ENCODE assay signal across 9 cellular contexts in genomic region chr10:104297697-104298660, GRCh38. TPM values are rescaled to one million over a fixed set of nuclear protein-coding genes. Genes with fewer than 3 reads are reported as not detected.
DNase-seq lines count a peak whose midpoint lies in the region; TF ChIP-seq lines count a peak whose summit lies in the region.
"Had no signal": no experiment of that assay in that cellular context is flagged by ENCODE, and none has a peak within 500 bp of the region (broad histone marks: within the 10 kb centered on the region; RNA-seq: fewer than 3 reads in every experiment).

No MANE protein-coding gene starts in this region.

- H3K9me3 ChIP-seq in neural progenitor cell (ENCODE audit: low read depth), result no peaks in the 10 kb centered on the region

- no peaks in the 10 kb centered on the region for H3K27me3 ChIP-seq in neural progenitor cell

- no peaks in the 10 kb centered on the region for H4K20me1 ChIP-seq in neural progenitor cell (ENCODE audit: low read depth)

- no peak overlapping the region for H3K9ac ChIP-seq in neural progenitor cell

- no peak overlapping the region for H3K27ac ChIP-seq in neural progenitor cell
- H3K27ac ChIP-seq: HL-60 had no signal

- H3K27me3 Mint-ChIP-seq in neural progenitor cell (ENCODE audit: insufficient read depth, low read depth), result peaks cover 4% of the 10 kb centered on the region

- TF ChIP-seq CTCF in GM12873 (IDR thresholded peaks at IDR 0.05; ENCODE audit: insufficient read depth, low read depth, low read length, missing control alignments), result peak; percentile 56
- peak; percentile 87 for TF ChIP-seq CTCF in choroid plexus epithelial cell (conservative IDR thresholded peaks at IDR 0.05; ENCODE audit: low read depth, low read length)
- TF ChIP-seq CTCF in neural progenitor cell (IDR thresholded peaks at IDR 0.05), result peak; percentile 79

- peaks cover 27% of the 10 kb centered on the region for H3K4me1 Mint-ChIP-seq in neural progenitor cell

- peaks cover 2% of the 10 kb centered on the region for H3K4me1 ChIP-seq in neural progenitor cell

- no peak overlapping the region for H3K27ac Mint-ChIP-seq in neural progenitor cell

- H3K36me3 Mint-ChIP-seq in neural progenitor cell, result no peaks in the 10 kb centered on the region

- H3K79me2 ChIP-seq in neural progenitor cell (ENCODE audit: low read depth), result no peaks in the 10 kb centered on the region

- H3K9me3 Mint-ChIP-seq in neural progenitor cell, result peaks cover 7% of the 10 kb centered on the region

- H2AFZ ChIP-seq in neural progenitor cell (replicated peaks), result no peak overlapping the region

- no peak overlapping the region for H3K4me2 ChIP-seq in neural progenitor cell

- H3K4me3 Mint-ChIP-seq in neural progenitor cell, result no peak overlapping the region

- peak; percentile 72 for DNase-seq in NAMALWA (ENCODE audit: low spot score)
- peak; percentile 94 for DNase-seq in choroid plexus epithelial cell (ENCODE audit: low read depth)
- peak; percentile 69 for DNase-seq in neural progenitor cell (ENCODE audit: low spot score)
- no peak for DNase-seq in cerebellar nuclear complex (lab: John Stamatoyannopoulos, UW)
- DNase-seq in C1 segment of cervical spinal cord (lab: John Stamatoyannopoulos, UW), result no peak
- no peak for DNase-seq in retina
- no peak for DNase-seq in occipital lobe (lab: John Stamatoyannopoulos, UW)

- H3K4me3 ChIP-seq in choroid plexus epithelial cell (ENCODE audit: low read depth, low read length), result no peak overlapping the region
- H3K4me3 ChIP-seq in neural progenitor cell, result no peak overlapping the region

- H3K36me3 ChIP-seq in neural progenitor cell, result no peaks in the 10 kb centered on the region

- H3F3A ChIP-seq in neural progenitor cell (ENCODE audit: low read depth), result no peaks in the 10 kb centered on the region

RNA-seq across cellular contexts. Expression of gene GSTO2, which starts 29.0 kb away (rescaled TPM):
- 4.9 and 7.6 TPM in 2 replicates for total RNA-seq in neural progenitor cell (ENCODE audit: low replicate concordance)
- total RNA-seq in occipital lobe, result 0.62 TPM

RNA-seq across cellular contexts. Expression of gene ITPRIP, which starts 40.3 kb away (rescaled TPM):
- total RNA-seq in neural progenitor cell (ENCODE audit: low replicate concordance) (1.6 and 4.4 TPM in 2 replicates), occipital lobe (1.6 TPM)

RNA-seq across cellular contexts. Expression of gene GSTO1, which starts 43.3 kb away (rescaled TPM):
- total RNA-seq in neural progenitor cell (ENCODE audit: low replicate concordance) (37.2 and 48.6 TPM in 2 replicates), occipital lobe (26.4 TPM)

RNA-seq across cellular contexts. Expression of gene CFAP58, which starts 55.7 kb away (rescaled TPM):
- total RNA-seq in neural progenitor cell (ENCODE audit: low replicate concordance) (0.53 and 1.7 TPM in 2 replicates), occipital lobe (0.62 TPM)

Comparison
In these comparisons a context has a peak if more than half of its experiments do, and no peak if none do; other contexts are left out.
1. DNase-seq: peak in NAMALWA (single experiment), choroid plexus epithelial cell (single experiment) and neural progenitor cell (single experiment); none in cerebellar nuclear complex (0 of 2), C1 segment of cervical spinal cord (0 of 14), retina (single experiment) and occipital lobe (single experiment).
2. Peak in every context shown above with its lines, with median percentiles within 50 percentile points of each other: CTCF ChIP-seq.